ENCODE assay signal across 9 cellular contexts in genomic region chr19:1038995-1039645, GRCh38. TPM values are rescaled to one million over a fixed set of nuclear protein-coding genes. Genes with fewer than 3 reads are reported as not detected.
DNase-seq lines count a peak whose midpoint lies in the region; ATAC-seq and TF ChIP-seq lines count a peak whose summit lies in the region.
"Had no signal": no experiment of that assay in that cellular context is flagged by ENCODE, and none has a peak within 500 bp of the region (broad histone marks: within the 10 kb centered on the region; RNA-seq: fewer than 3 reads in every experiment).

No MANE protein-coding gene starts in this region.

- peaks cover 43% of the 10 kb centered on the region for H3K4me1 Mint-ChIP-seq in activated CD8-positive, alpha-beta T cell treated with anti-CD3 and anti-CD28 coated beads for 36 hours (ENCODE audit: low read depth)
- peaks cover 24% of the 10 kb centered on the region for H3K4me1 Mint-ChIP-seq in type B pancreatic cell (ENCODE audit: unreplicated experiment)

- H3K4me3 Mint-ChIP-seq in activated CD8-positive, alpha-beta T cell treated with anti-CD3 and anti-CD28 coated beads for 36 hours: peak overlapping the region; percentile 91
- H3K4me3 Mint-ChIP-seq in type B pancreatic cell: peak overlapping the region; percentile 95

- POLR2A ChIA-PET in activated CD8-positive, alpha-beta T cell treated with anti-CD3 and anti-CD28 coated beads for 36 hours (lab: Charles Lee): interaction anchor here (1.5 to 7.1 kb wide), 4 partner anchors 10 to 50 kb away, joined by 3 to 68 read pairs (median 16); partner anchors contain the start of genes ARHGAP45 and CNN2
- POLR2A ChIA-PET in HEK293T (lab: Yijun Ruan, JAX): interaction anchor here (1.1 to 3.8 kb wide), 5 partner anchors 9 to 250 kb away, joined by 3 to 29 read pairs (median 6); partner anchors contain the start of genes CIRBP and CNN2

- peak overlapping the region; percentile 48; the same call in 1 of the 2 replicates for H3K9ac ChIP-seq in iPS-20b (ENCODE audit: low read depth, low read length)

- H3K27me3 Mint-ChIP-seq in activated CD8-positive, alpha-beta T cell treated with anti-CD3 and anti-CD28 coated beads for 36 hours: no peaks in the 10 kb centered on the region
- no peaks in the 10 kb centered on the region for H3K27me3 Mint-ChIP-seq in type B pancreatic cell

- H3K9me3 ChIP-seq in cardiac muscle cell (ENCODE audit: low read depth) (no peaks in the 10 kb centered on the region), iPS-20b (ENCODE audit: insufficient read depth, low read depth, low read length) (no peaks in the 10 kb centered on the region)

- ATAC-seq in Right ventricle myocardium inferior (no peak), HG03565 (IDR thresholded peaks at IDR 0.05; ENCODE audit: unreplicated experiment) (no peak)
- ATAC-seq in activated CD8-positive, alpha-beta T cell treated with anti-CD3 and anti-CD28 coated beads for 36 hours: no peak

- H3K27ac ChIP-seq in cardiac muscle cell (peak overlapping the region; percentile 53), iPS-20b (ENCODE audit: low read length) (no peak overlapping the region)

- peaks cover 30% of the 10 kb centered on the region for H3K36me3 Mint-ChIP-seq in activated CD8-positive, alpha-beta T cell treated with anti-CD3 and anti-CD28 coated beads for 36 hours (ENCODE audit: low read depth)
- peaks cover 7% of the 10 kb centered on the region for H3K36me3 Mint-ChIP-seq in type B pancreatic cell

- H3K4me3 ChIP-seq in cardiac muscle cell (no peak overlapping the region), iPS-20b (ENCODE audit: low read length) (peak overlapping the region; percentile 90)

- intact Hi-C loops in Right ventricle myocardium inferior (cut with DNase I): no loop called here
- intact Hi-C loops in activated CD8-positive, alpha-beta T cell treated with anti-CD3 and anti-CD28 coated beads for 36 hours (cut with micrococcal nuclease): no loop called here

- DNase-seq in cardiac muscle cell (ENCODE audit: low read depth in 1 of 2, low spot score in 1 of 2): peak in 1 of 2 donors; percentile 48
- no peak for DNase-seq in Right ventricle myocardium inferior (ENCODE audit: missing footprints)
- DNase-seq in activated CD8-positive, alpha-beta T cell treated with anti-CD3 and anti-CD28 coated beads for 36 hours: no peak
- no peak for DNase-seq in type B pancreatic cell (ENCODE audit: extremely low spot score, unreplicated experiment)
- DNase-seq in NCI-H1436 treated with DMSO at 0.1 percent for 48 hours (lab: John Stamatoyannopoulos, UW): no peak
- DNase-seq in HEK293T (ENCODE audit: extremely low spot score): no peak

- H3K27me3 ChIP-seq in cardiac muscle cell (no peaks in the 10 kb centered on the region), iPS-20b (ENCODE audit: insufficient read depth, low read length) (no peaks in the 10 kb centered on the region)

- no peak overlapping the region for H3K27ac Mint-ChIP-seq in activated CD8-positive, alpha-beta T cell treated with anti-CD3 and anti-CD28 coated beads for 36 hours
- H3K27ac Mint-ChIP-seq in type B pancreatic cell: peak overlapping the region; percentile 87

- H3K4me1 ChIP-seq in cardiac muscle cell (ENCODE audit: low read depth) (peaks cover 8% of the 10 kb centered on the region), iPS-20b (ENCODE audit: insufficient read depth, low read length) (no peaks in the 10 kb centered on the region; the same call in 1 of the 2 replicates)

- CTCF ChIA-PET in activated CD8-positive, alpha-beta T cell treated with anti-CD3 and anti-CD28 coated beads for 36 hours (lab: Charles Lee): interaction anchor here (0.9 to 1.8 kb wide), 8 partner anchors 9 to 205 kb away, joined by 3 to 6 read pairs (median 4); partner anchors contain the start of gene WDR18
- CTCF ChIA-PET in HEK293T (lab: Yijun Ruan, JAX): no interaction called here

- TF ChIP-seq CTCF in cardiac muscle cell (IDR thresholded peaks at IDR 0.05; ENCODE audit: low read depth, low read length) (no peak), type B pancreatic cell (conservative IDR thresholded peaks at IDR 0.05) (no peak)
- TF ChIP-seq CTCF in activated CD8-positive, alpha-beta T cell treated with anti-CD3 and anti-CD28 coated beads for 36 hours (IDR thresholded peaks at IDR 0.05): no peak

- H3K36me3 ChIP-seq in cardiac muscle cell (peaks cover 19% of the 10 kb centered on the region), iPS-20b (ENCODE audit: insufficient read depth, low read depth, low read length) (peaks cover 39% of the 10 kb centered on the region)

- no peaks in the 10 kb centered on the region for H3K9me3 Mint-ChIP-seq in activated CD8-positive, alpha-beta T cell treated with anti-CD3 and anti-CD28 coated beads for 36 hours
- H3K9me3 Mint-ChIP-seq in type B pancreatic cell: no peaks in the 10 kb centered on the region

TF ChIP-seq in HEK293T, 16 proteins besides CTCF, POLR2A, EP300 and RAD21:
- TF ChIP-seq FOXA1 (IDR thresholded peaks at IDR 0.05) (no peak), FOXK2 (IDR thresholded peaks at IDR 0.05) (no peak), CTBP1 (IDR thresholded peaks at IDR 0.05; ENCODE audit: borderline replicate concordance) (no peak), TARDBP (IDR thresholded peaks at IDR 0.05) (no peak), ZNF384 (IDR thresholded peaks at IDR 0.05) (no peak), ARNT (IDR thresholded peaks at IDR 0.05) (no peak), PKNOX1 (IDR thresholded peaks at IDR 0.05) (no peak), LEF1 (IDR thresholded peaks at IDR 0.05; ENCODE audit: borderline replicate concordance) (no peak), SP1 (IDR thresholded peaks at IDR 0.05) (no peak), L3MBTL2 (conservative IDR thresholded peaks at IDR 0.05) (no peak), SUZ12 (IDR thresholded peaks at IDR 0.05) (no peak), ELF4 (IDR thresholded peaks at IDR 0.05) (no peak), FOXM1 (IDR thresholded peaks at IDR 0.05; ENCODE audit: borderline replicate concordance) (no peak), BHLHE40 (IDR thresholded peaks at IDR 0.05; ENCODE audit: borderline replicate concordance) (no peak), HDGF (IDR thresholded peaks at IDR 0.05; ENCODE audit: borderline replicate concordance) (no peak), NFRKB (IDR thresholded peaks at IDR 0.05) (no peak)
TF ChIP-seq in HEK293T: peak in this region for 0.

RNA-seq across cellular contexts. Expression of gene ABCA7, which starts 0.8 kb away (rescaled TPM):
- total RNA-seq in cardiac muscle cell (43.6 and 44.0 TPM in 2 replicates), Right ventricle myocardium inferior (7.7 TPM), type B pancreatic cell (ENCODE audit: low replicate concordance) (23.9 and 26.1 TPM in 2 replicates)
- 36.8 and 60.4 TPM in 2 replicates for polyA plus RNA-seq in cardiac muscle cell
- total RNA-seq in activated CD8-positive, alpha-beta T cell treated with anti-CD3 and anti-CD28 coated beads for 36 hours: 10 to 100 TPM; 14.0 to 14.6 TPM

RNA-seq across cellular contexts. Expression of gene CNN2, which starts 12.7 kb away (rescaled TPM):
- total RNA-seq in cardiac muscle cell (158 TPM in 2 replicates), Right ventricle myocardium inferior (69.3 TPM), type B pancreatic cell (ENCODE audit: low replicate concordance) (276 and 279 TPM in 2 replicates)
- 183 and 185 TPM in 2 replicates for polyA plus RNA-seq in cardiac muscle cell
- total RNA-seq in activated CD8-positive, alpha-beta T cell treated with anti-CD3 and anti-CD28 coated beads for 36 hours: 10 to 100 TPM; 97.4 to 98.3 TPM

RNA-seq across cellular contexts. Expression of gene RNU6-2, which starts 17.8 kb away (rescaled TPM):
- not detected in 2 replicates for total RNA-seq in cardiac muscle cell
- not detected in 2 replicates for polyA plus RNA-seq in cardiac muscle cell
- total RNA-seq in Right ventricle myocardium inferior: not detected
- not detected for total RNA-seq in activated CD8-positive, alpha-beta T cell treated with anti-CD3 and anti-CD28 coated beads for 36 hours
- not detected in 2 replicates for total RNA-seq in type B pancreatic cell (ENCODE audit: low replicate concordance)
- total RNA-seq: fibroblast of villous mesenchyme had no signal

RNA-seq across cellular contexts. Expression of gene TMEM259, which starts 18.2 kb away (rescaled TPM):
- total RNA-seq in cardiac muscle cell: 228 and 370 TPM in 2 replicates
- 403 and 445 TPM in 2 replicates for polyA plus RNA-seq in cardiac muscle cell
- 106 TPM for total RNA-seq in Right ventricle myocardium inferior
- 100 to 1,000 TPM; 115 to 117 TPM for total RNA-seq in activated CD8-positive, alpha-beta T cell treated with anti-CD3 and anti-CD28 coated beads for 36 hours
- total RNA-seq in type B pancreatic cell (ENCODE audit: low replicate concordance): 157 and 173 TPM in 2 replicates

RNA-seq across cellular contexts. Expression of gene ARHGAP45, which starts 27.8 kb away (rescaled TPM):
- total RNA-seq in cardiac muscle cell (88.6 and 133 TPM in 2 replicates), Right ventricle myocardium inferior (6.6 TPM), type B pancreatic cell (ENCODE audit: low replicate concordance) (2.6 and 4.5 TPM in 2 replicates)
- 39.3 and 67.5 TPM in 2 replicates for polyA plus RNA-seq in cardiac muscle cell
- total RNA-seq in activated CD8-positive, alpha-beta T cell treated with anti-CD3 and anti-CD28 coated beads for 36 hours: 100 to 1,000 TPM; 136 to 150 TPM
